Comparison of ENCODE assay signal across 14 cellular contexts in genomic region chr14:89848165-89848564, GRCh38.
DNase-seq lines count a peak whose midpoint lies in the region; ATAC-seq, FAIRE-seq and TF ChIP-seq lines count a peak whose summit lies in the region.
"Had no signal": no experiment of that assay in that cellular context is flagged by ENCODE, and none has a peak within 500 bp of the region (broad histone marks: within the 10 kb centered on the region; RNA-seq: fewer than 3 reads in every experiment).

No MANE protein-coding gene starts in this region.

- TF ChIP-seq RAD21 in GM12878 (IDR thresholded peaks at IDR 0.05; ENCODE audit: insufficient read depth, low read depth, low read length), result peak; percentile 30; the same call in 1 of the 2 replicates

- TF ChIP-seq CTCF in GM12873 (IDR thresholded peaks at IDR 0.05; ENCODE audit: insufficient read depth, low read depth, low read length, missing control alignments) (peak; percentile 20), GM12878 (IDR thresholded peaks at IDR 0.05 in 2 of 3, conservative IDR thresholded peaks at IDR 0.05 in 1 of 3; ENCODE audit: control insufficient read depth in 2 of 3, extremely low read depth in 1 of 3, insufficient read depth in 1 of 3, low read depth in 3 of 3, low read length in 3 of 3) (no peak)

- H2AFZ ChIP-seq in GM12878 (ENCODE audit: control insufficient read depth, low read depth, low read length), result no peak overlapping the region

- no TSS peak for BruUV-seq in GM12878 (replicated peaks; lab: Mats Ljungman, UMichigan)

- ATAC-seq in GM12878 (no peak), HG03432 (IDR thresholded peaks at IDR 0.05; ENCODE audit: unreplicated experiment) (no peak)

- TF ChIP-seq POLR2A in GM12878 (IDR thresholded peaks at IDR 0.05; ENCODE audit: low read depth, low read length), result no peak

- in situ Hi-C loops in GM12878 (cut with MboI), result no loop called here

- CTCF ChIA-PET in GM12878 (lab: Yijun Ruan, JAX), result no interaction called here

- RAD21 ChIA-PET in GM12878 (lab: Charles Lee; ENCODE audit: unreplicated experiment), result no interaction called here

- no peaks in the 10 kb centered on the region for H3K27me3 ChIP-seq in GM12878 (replicated peaks in 1 of 2; ENCODE audit: control insufficient read depth in 2 of 2, insufficient read depth in 2 of 2, low read length in 1 of 2)
- H3K27me3 ChIP-seq: MG63 had no signal

- H3K9ac ChIP-seq in GM12878 (ENCODE audit: control insufficient read depth, insufficient read depth, low read length), result no peak overlapping the region

- no peak overlapping the region for H3K27ac ChIP-seq in GM12878 (ENCODE audit: control insufficient read depth, insufficient read depth)
- H3K27ac ChIP-seq: skin epidermis had no signal

- no peak overlapping the region for H3K4me3 ChIP-seq in GM12878
- H3K4me3 ChIP-seq: MG63, skin epidermis had no signal

- no peaks in the 10 kb centered on the region for H3K9me3 ChIP-seq in GM12878 (replicated peaks; ENCODE audit: control insufficient read depth, insufficient read depth, low read length)
- H3K9me3 ChIP-seq: MG63 had no signal

- no peaks in the 10 kb centered on the region for H3K36me3 ChIP-seq in GM12878 (ENCODE audit: control insufficient read depth in 2 of 2, insufficient read depth in 2 of 2, low read length in 1 of 2)
- H3K36me3 ChIP-seq: MG63 had no signal

- POLR2A ChIA-PET in GM12878 (lab: Charles Lee), result interaction anchor here (0.6 kb wide), 2 partner anchors 16 to 305 kb away, joined by 3 to 5 read pairs; no protein-coding TSS in a partner anchor

- no peak overlapping the region for H3K4me2 ChIP-seq in GM12878 (ENCODE audit: control insufficient read depth, insufficient read depth)

- H4K20me1 ChIP-seq in GM12878 (ENCODE audit: control insufficient read depth, insufficient read depth), result no peaks in the 10 kb centered on the region; the same call in 1 of the 2 replicates

- no peaks in the 10 kb centered on the region for H3K79me2 ChIP-seq in GM12878 (ENCODE audit: control insufficient read depth, insufficient read depth, low read length)

- peak; percentile 14 for DNase-seq in AG08395 (ENCODE audit: low spot score)
- DNase-seq in GM12878 (ENCODE audit: low read depth, low spot score), result no peak
- peak; percentile 23 for DNase-seq in iris pigment epithelial cell (ENCODE audit: low read depth)
- no peak for DNase-seq in amniotic stem cell (lab: John Stamatoyannopoulos, UW)
- DNase-seq in activated T-cell treated with anti-CD3 and anti-CD28 coated beads for 4 hours, result no peak
- no peak for DNase-seq in mesenteric fat pad (ENCODE audit: low spot score)
- DNase-seq: activated CD4-positive, alpha-beta T cell treated with anti-CD3 and anti-CD28 coated beads for 48 hours; activated gamma-delta T cell; MG63; NCI-H526 had no signal

- no peak for FAIRE-seq in GM12878 (lab: Jason Lieb, UNC)
- FAIRE-seq: urothelium cell line had no signal

- no peaks in the 10 kb centered on the region for H3K4me1 ChIP-seq in GM12878 (ENCODE audit: control insufficient read depth, insufficient read depth, low read length)

- WGBS in GM12878 (ENCODE audit: insufficient coverage, insufficient replicate concordance, low lambda C conversion rate, missing lambda C conversion rate), result 59% methylated on average over 2 of the region's 2 CpGs

- SMC1A ChIA-PET in GM12878 (lab: Charles Lee; ENCODE audit: uncharacterized antibody, unreplicated experiment), result interaction anchor here (1.4 kb wide), 1 partner anchor 9 kb away, joined by 4 read pairs; no protein-coding TSS in a partner anchor

- TF ChIP-seq EP300 in GM12878 (IDR thresholded peaks at IDR 0.05; ENCODE audit: borderline replicate concordance in 1 of 2, control insufficient read depth in 1 of 2, low read depth in 2 of 2, low read length in 2 of 2), result no peak

- intact Hi-C loops in GM12878 (cut with micrococcal nuclease; ENCODE audit: unreplicated experiment), result no loop called here

TF ChIP-seq in GM12878, 131 proteins besides CTCF, POLR2A, EP300 and RAD21:
- no peak for TF ChIP-seq GABPA (IDR thresholded peaks at IDR 0.05; ENCODE audit: low read depth)
- no peak for TF ChIP-seq POLR2AphosphoS2 (IDR thresholded peaks at IDR 0.05; ENCODE audit: low read depth, low read length)
- TF ChIP-seq NR2C2 (IDR thresholded peaks at IDR 0.05; ENCODE audit: borderline replicate concordance, control insufficient read depth, insufficient read length, low read depth), result no peak
- no peak for TF ChIP-seq IRF5 (IDR thresholded peaks at IDR 0.05; ENCODE audit: borderline replicate concordance)
- TF ChIP-seq FOS (IDR thresholded peaks at IDR 0.05; ENCODE audit: borderline replicate concordance, extremely low read depth, insufficient read length), result no peak
- TF ChIP-seq ZNF207 (IDR thresholded peaks at IDR 0.05; ENCODE audit: borderline replicate concordance), result no peak
- TF ChIP-seq USF1 (IDR thresholded peaks at IDR 0.05; ENCODE audit: borderline replicate concordance, extremely low read length, insufficient read depth, low read depth, low read length), result no peak
- no peak for TF ChIP-seq ZNF217 (IDR thresholded peaks at IDR 0.05)

Comparison
In these comparisons a context has a peak if more than half of its experiments do, and no peak if none do; other contexts are left out.
1. DNase-seq: peak in AG08395 (single experiment) and iris pigment epithelial cell (single experiment); none in GM12878 (single experiment), amniotic stem cell (single experiment), activated T-cell treated with anti-CD3 and anti-CD28 coated beads for 4 hours (single experiment) and mesenteric fat pad (single experiment).